19 cellular contexts compared by ENCODE assay signal in genomic region chr5:53594419-53594818, GRCh38.
"Had no signal": no experiment of that assay in that cellular context is flagged by ENCODE, and none has a peak within 500 bp of the region (broad histone marks: within the 10 kb centered on the region; RNA-seq: fewer than 3 reads in every experiment).

No MANE protein-coding gene starts in this region.

- H3K27ac Mint-ChIP-seq: IgD-negative memory B cell had no signal

- H3K4me2 ChIP-seq: SK-N-SH had no signal

- H3K9ac ChIP-seq: SK-N-SH had no signal

- DNase-seq: KBM-7, NCI-H1092, NCI-H1105 treated with DMSO at 0.1 percent for 48 hours, NCI-H1417 treated with DMSO at 0.1 percent for 48 hours, NCI-H146, NCI-H1694 treated with DMSO at 0.1 percent for 48 hours, NCI-H1930, NCI-H2081, NCI-H2107, NCI-H2227 treated with DMSO at 0.1 percent for 48 hours, NCI-H524, NCI-H526 treated with DMSO at 0.1 percent for 48 hours, NCI-H748 treated with DMSO at 0.1 percent for 48 hours, SHP77, SK-N-SH, SW 1271 had no signal

- H3K9me3 ChIP-seq: SK-N-SH had no signal

- H3K27me3 Mint-ChIP-seq: IgD-negative memory B cell had no signal

- H3K27ac ChIP-seq: RWPE1 had no signal

- FAIRE-seq: RCC 7860 had no signal
